Comparison of ENCODE assay signal across 12 cellular contexts in genomic region chr7:31948041-31948440, GRCh38.
A peak's percentile ranks its signal among the peaks of the same experiment; 100 is the strongest.
DNase-seq lines count a peak whose midpoint lies in the region; ATAC-seq, FAIRE-seq and TF ChIP-seq lines count a peak whose summit lies in the region.
"Had no signal": no experiment of that assay in that cellular context is flagged by ENCODE, and none has a peak within 500 bp of the region (broad histone marks: within the 10 kb centered on the region; RNA-seq: fewer than 3 reads in every experiment).

No MANE protein-coding gene starts in this region.

- ATAC-seq in CD8-positive, alpha-beta T cell: no peak
- no peak for ATAC-seq in HG02678 (IDR thresholded peaks at IDR 0.05; ENCODE audit: unreplicated experiment)

- no peaks in the 10 kb centered on the region for H3K9me3 ChIP-seq in GM23248 (ENCODE audit: low read depth)
- peaks cover 8% of the 10 kb centered on the region for H3K9me3 ChIP-seq in astrocyte (ENCODE audit: insufficient read depth, low read depth, low read length)
- H3K9me3 ChIP-seq in suprapubic skin: peaks cover 7% of the 10 kb centered on the region
- peaks cover 5% of the 10 kb centered on the region for H3K9me3 ChIP-seq in CD8-positive, alpha-beta T cell (ENCODE audit: low read length)

- no peak overlapping the region for H3K4me3 Mint-ChIP-seq in astrocyte (ENCODE audit: unreplicated experiment)
- no peak overlapping the region for H3K4me3 Mint-ChIP-seq in CD8-positive, alpha-beta T cell
- H3K4me3 Mint-ChIP-seq: activated CD4-positive, alpha-beta T cell treated with anti-CD3 and anti-CD28 coated beads, Interleukin-2, amount 10 ng/mL, durations not matched to agents 7 days and 5 days had no signal

- TF ChIP-seq CTCF in astrocyte (IDR thresholded peaks at IDR 0.05; ENCODE audit: insufficient read depth, low read depth, low read length) (no peak), suprapubic skin (IDR thresholded peaks at IDR 0.05) (no peak)
- no peak for TF ChIP-seq CTCF in CD8-positive, alpha-beta T cell (IDR thresholded peaks at IDR 0.05)

- H3K4me3 ChIP-seq in GM23248 (no peak overlapping the region), astrocyte (ENCODE audit: insufficient read depth, low read depth, low read length) (no peak overlapping the region), suprapubic skin (no peak overlapping the region)
- no peak overlapping the region for H3K4me3 ChIP-seq in CD8-positive, alpha-beta T cell (ENCODE audit: low read depth, low read length)
- H3K4me3 ChIP-seq: BLaER1, PC-9 had no signal

- H3K4me2 ChIP-seq in GM23248 (ENCODE audit: unreplicated experiment) (peak overlapping the region; percentile 49), astrocyte (ENCODE audit: low read length) (peak overlapping the region; percentile 37)
- H3K4me2 ChIP-seq: BLaER1, PC-9 had no signal

- H3K27ac ChIP-seq in GM23248 (peak overlapping the region; percentile 83), astrocyte (ENCODE audit: low read depth, low read length) (peak overlapping the region; percentile 65), suprapubic skin (no peak overlapping the region)
- no peak overlapping the region for H3K27ac ChIP-seq in CD8-positive, alpha-beta T cell (ENCODE audit: low read depth, low read length)
- H3K27ac ChIP-seq: BLaER1, PC-9 had no signal

- FAIRE-seq in astrocyte (lab: Jason Lieb, UNC): peak; percentile 67

- H3K36me3 ChIP-seq in GM23248 (ENCODE audit: low read depth) (peaks cover 4% of the 10 kb centered on the region; the same call in 1 of the 2 replicates), astrocyte (ENCODE audit: insufficient read depth, low read length) (peaks cover 3% of the 10 kb centered on the region), suprapubic skin (no peaks in the 10 kb centered on the region)
- no peaks in the 10 kb centered on the region for H3K36me3 ChIP-seq in CD8-positive, alpha-beta T cell (ENCODE audit: insufficient read depth, low read length)
- H3K36me3 ChIP-seq: BLaER1 had no signal

- H3K4me1 ChIP-seq in GM23248 (ENCODE audit: insufficient read depth) (peaks cover 44% of the 10 kb centered on the region), astrocyte (ENCODE audit: insufficient read depth, low read length) (peaks cover 26% of the 10 kb centered on the region), suprapubic skin (no peaks in the 10 kb centered on the region)
- H3K4me1 ChIP-seq in CD8-positive, alpha-beta T cell (ENCODE audit: insufficient read depth, low read length): no peaks in the 10 kb centered on the region
- H3K4me1 ChIP-seq: BLaER1 had no signal

- peaks cover 21% of the 10 kb centered on the region; the same call in 1 of the 2 replicates for H3K79me2 ChIP-seq in GM23248 (ENCODE audit: insufficient read depth)
- H3K79me2 ChIP-seq in astrocyte (ENCODE audit: insufficient read depth, low read length): peaks cover 21% of the 10 kb centered on the region

- in situ Hi-C loops in GM23248 (cut with MboI): no loop called here

- peak overlapping the region; percentile 42 for H3K27ac Mint-ChIP-seq in astrocyte (ENCODE audit: unreplicated experiment)
- no peak overlapping the region for H3K27ac Mint-ChIP-seq in CD8-positive, alpha-beta T cell
- H3K27ac Mint-ChIP-seq: activated CD4-positive, alpha-beta T cell treated with anti-CD3 and anti-CD28 coated beads, Interleukin-2, amount 10 ng/mL, durations not matched to agents 7 days and 5 days had no signal

- 0 to 5% methylated on average over 1 of the region's 1 CpG for WGBS in GM23248 (ENCODE audit: low coverage in 1 of 2, low lambda C conversion rate in 2 of 2, missing lambda C conversion rate in 2 of 2), 2 experiments
- 83% methylated on average over 1 of the region's 1 CpG for WGBS in suprapubic skin

- H3F3A ChIP-seq in GM23248 (ENCODE audit: insufficient read depth): peaks cover 26% of the 10 kb centered on the region

- TF ChIP-seq EP300 in suprapubic skin (IDR thresholded peaks at IDR 0.05): no peak

- H3K27me3 ChIP-seq in GM23248 (replicated peaks; ENCODE audit: insufficient read depth) (no peaks in the 10 kb centered on the region), astrocyte (ENCODE audit: insufficient read depth, low read length) (no peaks in the 10 kb centered on the region), suprapubic skin (no peaks in the 10 kb centered on the region)
- no peaks in the 10 kb centered on the region for H3K27me3 ChIP-seq in CD8-positive, alpha-beta T cell (ENCODE audit: insufficient read depth, low read length)
- H3K27me3 ChIP-seq: BLaER1 had no signal

- H4K20me1 ChIP-seq in GM23248 (ENCODE audit: insufficient read depth) (no peaks in the 10 kb centered on the region), astrocyte (ENCODE audit: insufficient read depth, low read length) (no peaks in the 10 kb centered on the region)
- H4K20me1 ChIP-seq: BLaER1 had no signal

- no peaks in the 10 kb centered on the region for H3K27me3 Mint-ChIP-seq in astrocyte (ENCODE audit: low read depth, unreplicated experiment)
- no peaks in the 10 kb centered on the region for H3K27me3 Mint-ChIP-seq in CD8-positive, alpha-beta T cell (ENCODE audit: low read depth)
- H3K27me3 Mint-ChIP-seq: activated CD4-positive, alpha-beta T cell treated with anti-CD3 and anti-CD28 coated beads, Interleukin-2, amount 10 ng/mL, durations not matched to agents 7 days and 5 days had no signal

- H3K9me2 ChIP-seq in GM23248 (ENCODE audit: insufficient read depth): no peaks in the 10 kb centered on the region

- intact Hi-C loops in CD8-positive, alpha-beta T cell (cut with DNase I, micrococcal nuclease): no loop called here

- DNase-seq in AG08395 (ENCODE audit: low spot score) (peak; percentile 70), GM23248 (peak; percentile 91), astrocyte (ENCODE audit: low read depth) (peak; percentile 97), kidney tubule cell (ENCODE audit: low spot score) (peak; percentile 97), suprapubic skin (ENCODE audit: low spot score in 2 of 2) (no peak), cortex of kidney (lab: John Stamatoyannopoulos, UW) (no peak)
- no peak for DNase-seq in CD8-positive, alpha-beta T cell
- DNase-seq: activated CD4-positive, alpha-beta T cell treated with anti-CD3 and anti-CD28 coated beads, Interleukin-2, amount 10 ng/mL, durations not matched to agents 7 days and 5 days; Kasumi-1 had no signal

- H3K4me1 Mint-ChIP-seq in astrocyte (ENCODE audit: low read depth, unreplicated experiment): peaks cover 29% of the 10 kb centered on the region
- H3K4me1 Mint-ChIP-seq in CD8-positive, alpha-beta T cell (ENCODE audit: low read depth): no peaks in the 10 kb centered on the region
- H3K4me1 Mint-ChIP-seq: activated CD4-positive, alpha-beta T cell treated with anti-CD3 and anti-CD28 coated beads, Interleukin-2, amount 10 ng/mL, durations not matched to agents 7 days and 5 days had no signal

- H3K9ac ChIP-seq in GM23248 (peak overlapping the region; percentile 41), astrocyte (ENCODE audit: low read length) (no peak overlapping the region)
- H3K9ac ChIP-seq: BLaER1 had no signal

- H3K9me3 Mint-ChIP-seq in astrocyte (ENCODE audit: unreplicated experiment): peaks cover 19% of the 10 kb centered on the region
- peaks cover 5% of the 10 kb centered on the region for H3K9me3 Mint-ChIP-seq in CD8-positive, alpha-beta T cell
- H3K9me3 Mint-ChIP-seq: activated CD4-positive, alpha-beta T cell treated with anti-CD3 and anti-CD28 coated beads, Interleukin-2, amount 10 ng/mL, durations not matched to agents 7 days and 5 days had no signal

- H3K36me3 Mint-ChIP-seq in astrocyte (ENCODE audit: low read depth, unreplicated experiment): peaks cover 2% of the 10 kb centered on the region
- H3K36me3 Mint-ChIP-seq in CD8-positive, alpha-beta T cell: no peaks in the 10 kb centered on the region

- CTCF ChIA-PET in CD8-positive, alpha-beta T cell (lab: Charles Lee): no interaction called here

- no peak for TF ChIP-seq POLR2A in suprapubic skin (IDR thresholded peaks at IDR 0.05)

- H2AFZ ChIP-seq in GM23248 (no peak overlapping the region), astrocyte (ENCODE audit: low read depth, low read length) (no peak overlapping the region)
- H2AFZ ChIP-seq: PC-9 had no signal

- POLR2A ChIA-PET in CD8-positive, alpha-beta T cell (lab: Charles Lee): no interaction called here

Comparison
In these comparisons a context has a peak if more than half of its experiments do, and no peak if none do; other contexts are left out.
1. DNase-seq: peak in AG08395 (single experiment), GM23248 (single experiment), astrocyte (single experiment) and kidney tubule cell (single experiment); none in suprapubic skin (0 of 2), CD8-positive, alpha-beta T cell (0 of 7) and cortex of kidney (single experiment).
2. H3K27ac ChIP-seq: peak in GM23248 (single experiment) and astrocyte (single experiment); none in suprapubic skin (single experiment) and CD8-positive, alpha-beta T cell (single experiment).